8 cellular contexts compared by ENCODE assay signal in the genomic region with DNA sequence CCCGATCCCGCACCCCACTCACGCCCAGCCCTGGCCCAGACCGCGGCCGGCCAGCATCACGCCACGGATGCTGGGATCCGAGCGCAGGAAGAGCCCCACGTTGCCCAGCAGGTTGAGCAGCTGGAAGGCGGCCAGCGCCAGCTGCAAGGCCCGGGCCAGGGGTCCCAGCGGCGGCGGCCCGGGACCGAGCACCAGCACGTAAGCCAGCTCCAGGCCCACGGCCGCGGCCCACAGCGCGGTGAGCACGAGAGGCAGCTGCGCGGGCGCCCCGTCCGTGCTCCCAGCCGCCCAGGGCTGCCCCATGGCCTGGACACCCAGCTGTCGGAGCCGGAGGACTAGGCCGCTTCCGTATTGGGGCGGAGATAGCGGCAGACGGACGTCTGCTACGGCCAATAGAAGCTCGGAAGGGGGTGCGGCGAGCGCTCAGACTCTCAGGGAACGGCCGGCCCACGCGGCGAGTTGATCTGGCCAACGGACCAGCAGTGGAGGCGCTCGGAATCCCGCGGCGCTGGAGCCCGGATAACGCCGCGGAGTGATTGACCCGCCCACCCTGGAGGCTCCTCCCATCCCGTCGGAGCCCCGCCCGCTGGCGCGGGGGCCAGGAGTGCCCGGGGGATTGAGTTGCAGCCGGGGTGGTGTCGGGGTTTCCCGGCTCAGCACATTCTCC. TPM values are rescaled to one million over a fixed set of nuclear protein-coding genes. Genes with fewer than 3 reads are reported as not detected.
DNase-seq lines count a peak whose midpoint lies in the region; ATAC-seq and TF ChIP-seq lines count a peak whose summit lies in the region.

Gene ZDHHC24 (minus strand): TSS at position 348 of the 667 bp plus-strand sequence. CDS start 45 bp downstream, at position 303.

- H3K4me1 ChIP-seq in HUES6 (ENCODE audit: control insufficient read depth, insufficient read depth, low read length) (peaks cover 33% of the 10 kb centered on the region), OCI-LY3 (ENCODE audit: low read length) (peaks cover 22% of the 10 kb centered on the region)

- no peaks in the 10 kb centered on the region; the same call in 1 of the 2 replicates for H3K79me2 ChIP-seq in OCI-LY3 (ENCODE audit: low read length)

- no peak for TF ChIP-seq CTCF in OCI-LY3 (IDR thresholded peaks at IDR 0.05; ENCODE audit: low read depth, low read length)

- peak; percentile 90 for DNase-seq in Caki2 (ENCODE audit: low read depth)
- peak; percentile 95 for DNase-seq in activated CD8-positive, alpha-beta memory T cell treated with anti-CD3 and anti-CD28 coated beads, Interleukin-2, amount 50 U/mL, for 48 hours
- DNase-seq in epidermal melanocyte (ENCODE audit: insufficient read length, low spot score), result peak; percentile 97
- peak; percentile 93 for DNase-seq in middle frontal gyrus (ENCODE audit: extremely low spot score, low spot score)
- DNase-seq in stimulated activated CD8-positive, alpha-beta memory T cell treated with anti-CD3 and anti-CD28 coated beads, Interleukin-2, amount 100 ng/mL, for 48 hours (ENCODE audit: low read depth in 2 of 2), result peak; percentile 90 to 91

- peak within 1 kb of the TSS; percentile 72 for H3K9ac ChIP-seq in HUES6 (ENCODE audit: low read length)
- H3K9ac ChIP-seq in OCI-LY3 (ENCODE audit: low read length), result peak within 1 kb of the TSS; percentile 84

- H2AFZ ChIP-seq in OCI-LY3 (ENCODE audit: low read depth, low read length), result peak within 1 kb of the TSS; percentile 89

- in situ Hi-C loops in Caki2 (cut with HindIII; ENCODE audit: low pct_unique_long_range_greater_than_20kb, low sequenced_read_pairs), result no loop called here

- H3K9me3 ChIP-seq in HUES6 (ENCODE audit: control insufficient read depth, insufficient read depth, low read depth, low read length) (no peaks in the 10 kb centered on the region), OCI-LY3 (ENCODE audit: insufficient read depth, low read length) (no peaks in the 10 kb centered on the region)

- H3K4me2 ChIP-seq in OCI-LY3 (ENCODE audit: low read length), result peak within 1 kb of the TSS; percentile 96

- H3K36me3 ChIP-seq in HUES6 (ENCODE audit: control insufficient read depth, insufficient read depth, low read length), result peaks cover 15% of the 10 kb centered on the region
- H3K36me3 ChIP-seq in OCI-LY3 (replicated peaks; ENCODE audit: low read depth, low read length), result peaks cover 9% of the 10 kb centered on the region

- no peaks in the 10 kb centered on the region for H4K20me1 ChIP-seq in OCI-LY3 (ENCODE audit: insufficient read depth, low read length)

- H3K27me3 ChIP-seq in HUES6 (ENCODE audit: control insufficient read depth, insufficient read depth, low read length) (no peaks in the 10 kb centered on the region), OCI-LY3 (ENCODE audit: low read depth, low read length) (0 out of 2 replicates have a peak, but pooled peaks cover 4% of the 10 kb centered on the region)

- ATAC-seq in GM21423 (IDR thresholded peaks at IDR 0.05; ENCODE audit: unreplicated experiment), result peak; percentile 76

- H3K4me3 ChIP-seq in HUES6 (ENCODE audit: low read depth, low read length) (peak within 1 kb of the TSS; percentile 85), OCI-LY3 (ENCODE audit: low read length) (peak within 1 kb of the TSS; percentile 82)

- peak within 1 kb of the TSS; percentile 42; the same call in 1 of the 2 replicates for H3K27ac ChIP-seq in HUES6 (ENCODE audit: low read depth, low read length)
- H3K27ac ChIP-seq in OCI-LY3 (ENCODE audit: low read length), result peak within 1 kb of the TSS; percentile 61

RNA-seq across cellular contexts. Expression of gene ZDHHC24, which starts in this region (rescaled TPM):
- total RNA-seq in Caki2 (2014; rRNA removed; shearing (Covaris generic); ENCODE audit: low replicate concordance), result 10.9 and 52.6 TPM in 2 replicates

Comparison
In these comparisons a context has a peak if more than half of its experiments do, and no peak if none do; other contexts are left out.
1. Peak in every context shown above with its lines: DNase-seq, ATAC-seq, H3K4me3 ChIP-seq and H3K27ac ChIP-seq.